Comparison of ENCODE assay signal across 8 cellular contexts in the genomic region with DNA sequence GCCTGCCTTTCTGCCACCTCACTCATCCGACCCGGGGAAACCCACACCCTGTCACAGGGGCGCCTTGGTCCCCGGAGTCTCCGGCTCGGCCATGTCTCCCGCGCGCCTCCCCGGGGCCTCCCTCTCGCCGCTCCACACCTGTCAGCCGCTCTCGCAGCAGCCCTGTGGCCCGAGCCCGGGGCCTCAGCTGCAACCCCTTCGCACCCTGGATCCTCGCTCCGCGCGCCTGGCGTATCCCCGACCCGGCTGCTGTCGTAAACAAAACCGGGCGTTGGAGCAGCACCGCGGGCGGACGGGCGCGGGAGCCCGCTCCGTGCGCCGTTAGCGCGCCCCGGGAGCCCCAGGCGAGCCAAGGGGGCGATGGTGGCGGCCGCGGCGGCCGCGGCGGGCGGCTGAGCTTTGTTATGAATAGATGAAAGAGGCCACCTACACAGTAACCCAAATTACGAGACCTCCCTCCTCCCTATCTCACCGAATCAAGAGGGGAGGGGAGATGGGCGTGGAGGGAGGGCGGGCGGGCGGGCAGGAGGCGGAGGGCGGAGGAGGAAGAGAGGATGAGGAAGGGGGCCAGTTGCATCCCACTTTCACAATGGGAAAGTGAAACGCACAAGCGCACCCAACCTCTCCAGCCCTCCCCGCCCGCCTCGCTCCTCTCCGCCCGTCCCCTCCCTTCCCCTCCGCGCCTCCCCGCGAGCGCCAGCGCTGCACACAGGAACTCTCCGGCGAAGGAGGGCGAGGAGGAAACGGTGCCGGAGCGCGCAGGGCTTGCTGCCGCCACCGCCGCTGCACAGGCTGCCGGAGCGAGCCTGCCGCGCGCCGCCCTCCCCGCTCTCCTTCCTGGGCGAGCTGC. TPM values are rescaled to one million over a fixed set of nuclear protein-coding genes. Genes with fewer than 3 reads are reported as not detected.
DNase-seq lines count a peak whose midpoint lies in the region; ATAC-seq and TF ChIP-seq lines count a peak whose summit lies in the region.

A gene (plus strand): TSS at position 587 of the 850 bp plus-strand sequence. CDS start 395 bp downstream, outside the sequence.

- H3K4me1 Mint-ChIP-seq in neural progenitor cell, result peaks cover 65% of the 10 kb centered on the region

- peak within 1 kb of the TSS; percentile 96 for H3K4me3 Mint-ChIP-seq in neural progenitor cell

- no peak for DNase-seq in AG04449 (ENCODE audit: low read depth, low spot score)
- DNase-seq in Panc1 (ENCODE audit: low read depth, low spot score), result no peak
- DNase-seq in activated gamma-delta T cell treated with anti-CD3 and anti-CD28 coated beads, Interleukin-2, amount 50 U/mL, for 16 hours (ENCODE audit: low read depth), result peak; percentile 51
- peak; percentile 46 for DNase-seq in foreskin melanocyte
- peak; percentile 81 for DNase-seq in neural progenitor cell (ENCODE audit: low spot score)
- DNase-seq in thoracic aorta (ENCODE audit: low spot score), result no peak

- H3K27me3 ChIP-seq in Panc1 (ENCODE audit: control insufficient read depth, insufficient read depth, low read length) (peaks cover 37% of the 10 kb centered on the region), neural progenitor cell (peaks cover 70% of the 10 kb centered on the region), thoracic aorta (replicated peaks; ENCODE audit: insufficient read depth) (no peaks in the 10 kb centered on the region)

- no peak within 1 kb of the TSS for H3K27ac Mint-ChIP-seq in neural progenitor cell

- H3K27ac ChIP-seq in Panc1 (ENCODE audit: low read length) (no peak within 1 kb of the TSS), neural progenitor cell (no peak within 1 kb of the TSS), thoracic aorta (no peak within 1 kb of the TSS)

- peak within 1 kb of the TSS; percentile 89 for H2AFZ ChIP-seq in neural progenitor cell (replicated peaks)

- peaks cover 42% of the 10 kb centered on the region for H3F3A ChIP-seq in neural progenitor cell (ENCODE audit: low read depth)

- no peak for TF ChIP-seq CTCF in AG04449 (IDR thresholded peaks at IDR 0.05; ENCODE audit: insufficient read depth, low read length, missing control alignments)
- no peak for TF ChIP-seq CTCF in Panc1 (IDR thresholded peaks at IDR 0.05)
- no peak for TF ChIP-seq CTCF in neural progenitor cell (IDR thresholded peaks at IDR 0.05)
- TF ChIP-seq CTCF in thoracic aorta (IDR thresholded peaks at IDR 0.05), result no peak

- in situ Hi-C loops in Panc1 (cut with HindIII; ENCODE audit: low pct_unique_long_range_greater_than_20kb, low sequenced_read_pairs), result no loop called here

- CTCF ChIA-PET in AG04449 (lab: Yijun Ruan, JAX) (no interaction called here), Panc1 (lab: Charles Lee) (interaction anchor here (0.7 kb wide), 1 partner anchor 1392 kb away, joined by 9 read pairs; no protein-coding TSS in a partner anchor)

- no peaks in the 10 kb centered on the region for H3K36me3 Mint-ChIP-seq in neural progenitor cell

- intact Hi-C loops in Panc1 (cut with micrococcal nuclease; ENCODE audit: unreplicated experiment), result no loop called here

- no peaks in the 10 kb centered on the region for H3K79me2 ChIP-seq in neural progenitor cell (ENCODE audit: low read depth)

- POLR2A ChIA-PET in AG04449 (lab: Yijun Ruan, JAX) (no interaction called here), Panc1 (lab: Charles Lee) (interaction anchor here (0.7 kb wide), 1 partner anchor 392 kb away, joined by 17 read pairs; no protein-coding TSS in a partner anchor)

- H4K20me1 ChIP-seq in neural progenitor cell (ENCODE audit: low read depth), result peaks cover 33% of the 10 kb centered on the region

- peak; percentile 44 for ATAC-seq in GM18907 (IDR thresholded peaks at IDR 0.05; ENCODE audit: unreplicated experiment)
- peak; percentile 22 for ATAC-seq in HG03108 (IDR thresholded peaks at IDR 0.05; ENCODE audit: unreplicated experiment)
- ATAC-seq in Panc1, result peak; percentile 70
- no peak for ATAC-seq in thoracic aorta (ENCODE audit: insufficient number of reproducible peaks, low FRiP score, low read depth)

- H3K9ac ChIP-seq in neural progenitor cell, result no peak within 1 kb of the TSS

- peak within 1 kb of the TSS; percentile 87 for H3K4me2 ChIP-seq in neural progenitor cell

- peaks cover 18% of the 10 kb centered on the region for H3K27me3 Mint-ChIP-seq in neural progenitor cell (ENCODE audit: insufficient read depth, low read depth)

- peak within 1 kb of the TSS; percentile 56 for H3K4me3 ChIP-seq in AG04449 (ENCODE audit: low read depth, low read length)
- peak within 1 kb of the TSS; percentile 34 to 42 for H3K4me3 ChIP-seq in Panc1 (ENCODE audit: low read depth in 2 of 2, low read length in 2 of 2)
- peak within 1 kb of the TSS; percentile 79 for H3K4me3 ChIP-seq in neural progenitor cell
- H3K4me3 ChIP-seq in thoracic aorta, result peak within 1 kb of the TSS; percentile 77

- no peaks in the 10 kb centered on the region for H3K9me3 ChIP-seq in Panc1 (ENCODE audit: control insufficient read depth, insufficient read depth, low read depth, low read length)
- no peaks in the 10 kb centered on the region for H3K9me3 ChIP-seq in neural progenitor cell (ENCODE audit: low read depth)
- no peaks in the 10 kb centered on the region for H3K9me3 ChIP-seq in thoracic aorta

- H3K36me3 ChIP-seq in Panc1 (ENCODE audit: control insufficient read depth, insufficient read depth, low read length) (no peaks in the 10 kb centered on the region; the same call in 1 of the 2 replicates), neural progenitor cell (no peaks in the 10 kb centered on the region), thoracic aorta (no peaks in the 10 kb centered on the region)

- no TSS peak for BruUV-seq in Panc1 (replicated peaks; lab: Mats Ljungman, UMichigan)

- H3K4me1 ChIP-seq in Panc1 (ENCODE audit: control insufficient read depth, insufficient read depth, low read length) (no peaks in the 10 kb centered on the region), neural progenitor cell (peaks cover 10% of the 10 kb centered on the region), thoracic aorta (ENCODE audit: control insufficient read depth in 1 of 2, low read depth in 2 of 2) (peaks cover 0 to 24% of the 10 kb centered on the region in 2 donors)

- H3K9me3 Mint-ChIP-seq in neural progenitor cell, result no peaks in the 10 kb centered on the region

RNA-seq across cellular contexts. Expression of the gene that starts here (rescaled TPM):
- total RNA-seq in Panc1 (2021; ENCODE audit: unreplicated experiment) (0.57 TPM), neural progenitor cell (ENCODE audit: low replicate concordance) (13.4 and 16.7 TPM in 2 replicates), thoracic aorta (1 to 10 TPM; 8.5 to 9.2 TPM)
- 0.21 TPM for polyA plus RNA-seq in Panc1 (2012; ENCODE audit: insufficient read length)

Comparison
In these comparisons a context has a peak if more than half of its experiments do, and no peak if none do; other contexts are left out.
1. Peak in ATAC-seq and H3K4me3 ChIP-seq in Panc1; RNA of the gene not detected or under 1 TPM.
2. DNase-seq: peak in activated gamma-delta T cell treated with anti-CD3 and anti-CD28 coated beads, Interleukin-2, amount 50 U/mL, for 16 hours (single experiment), foreskin melanocyte (single experiment) and neural progenitor cell (single experiment); none in AG04449 (single experiment), Panc1 (single experiment) and thoracic aorta (single experiment).
3. Peak in every context shown above with its lines, with median percentiles within 50 percentile points of each other: H3K4me3 ChIP-seq.